13 cellular contexts compared by ENCODE assay signal in the genomic region with DNA sequence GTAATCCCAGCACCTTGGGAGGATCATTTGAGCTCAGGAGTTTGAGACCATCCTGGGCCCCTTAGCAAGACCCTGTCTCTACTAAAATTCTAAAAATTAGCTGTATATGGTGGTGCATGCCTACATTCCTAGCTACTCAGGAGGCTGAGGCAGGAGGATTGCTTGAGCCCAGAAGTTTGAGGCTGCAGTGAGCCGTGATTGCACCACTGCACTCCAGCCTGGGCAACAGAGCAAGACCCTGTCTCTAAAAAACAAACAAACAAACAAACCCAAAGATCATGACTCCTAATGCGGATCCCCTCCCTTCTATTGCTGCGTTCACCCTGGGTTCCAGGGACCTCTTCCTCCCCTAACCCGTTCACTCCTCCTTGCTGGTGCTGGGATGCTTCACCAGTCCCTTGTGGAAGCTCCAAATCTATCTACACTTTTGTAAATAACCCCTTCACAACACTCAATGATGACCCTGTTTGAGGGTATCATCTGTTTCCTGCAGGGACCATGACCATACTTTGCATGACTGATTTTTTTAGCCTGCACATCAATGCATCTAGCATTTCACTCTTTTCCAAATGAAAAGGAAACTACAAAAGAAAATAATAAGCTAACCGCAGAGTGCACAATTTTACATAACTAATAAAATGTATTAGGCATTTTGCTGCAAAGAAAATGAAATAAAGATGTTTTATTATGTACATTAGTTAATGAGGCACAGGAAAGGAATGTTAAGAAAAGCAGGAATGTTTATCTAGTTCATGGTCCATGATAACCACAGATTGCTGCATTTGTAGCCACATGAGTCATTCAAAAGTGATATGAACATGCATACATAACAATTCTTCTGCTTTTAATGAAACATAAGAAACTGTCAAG. TPM values are rescaled to one million over a fixed set of nuclear protein-coding genes. Genes with fewer than 3 reads are reported as not detected.
A peak's percentile ranks its signal among the peaks of the same experiment; 100 is the strongest.
DNase-seq lines count a peak whose midpoint lies in the region; ATAC-seq and TF ChIP-seq lines count a peak whose summit lies in the region.
"Had no signal": no experiment of that assay in that cellular context is flagged by ENCODE, and none has a peak within 500 bp of the region (broad histone marks: within the 10 kb centered on the region; RNA-seq: fewer than 3 reads in every experiment).

No MANE protein-coding gene starts in this region.

- H3K27ac ChIP-seq in PC-3 (ENCODE audit: low read length) (peak overlapping the region; percentile 23), osteoblast (ENCODE audit: low read depth, low read length) (no peak overlapping the region), heart right ventricle (no peak overlapping the region)

- no peak overlapping the region for H3K27ac Mint-ChIP-seq in activated T-cell treated with anti-CD3 and anti-CD28 coated beads, Interleukin-2, amount 50 U/mL, for 24 hours
- H3K27ac Mint-ChIP-seq: natural killer cell; stimulated activated naive CD8-positive, alpha-beta T cell treated with anti-CD3 and anti-CD28 coated beads, Interleukin-15, amount 100 ng/mL, for 72 hours had no signal

- H3K36me3 ChIP-seq in PC-3 (ENCODE audit: low read depth, low read length), result no peaks in the 10 kb centered on the region
- no peaks in the 10 kb centered on the region for H3K36me3 ChIP-seq in osteoblast (ENCODE audit: insufficient read depth, low read length)
- no peaks in the 10 kb centered on the region for H3K36me3 ChIP-seq in heart right ventricle

- H3K4me1 Mint-ChIP-seq in activated T-cell treated with anti-CD3 and anti-CD28 coated beads, Interleukin-2, amount 50 U/mL, for 24 hours (ENCODE audit: low read depth), result peaks cover 4% of the 10 kb centered on the region
- H3K4me1 Mint-ChIP-seq: natural killer cell; stimulated activated naive CD8-positive, alpha-beta T cell treated with anti-CD3 and anti-CD28 coated beads, Interleukin-15, amount 100 ng/mL, for 72 hours had no signal

- POLR2A ChIA-PET in PC-3 (lab: Charles Lee; ENCODE audit: unreplicated experiment), result interaction anchor here (0.6 kb wide), 1 partner anchor 155 kb away, joined by 4 read pairs; no protein-coding TSS in a partner anchor

- intact Hi-C loops in PC-3 (cut with micrococcal nuclease), result loop anchor here (1.0 kb wide), 2 partner anchors 99 to 190 kb away; no protein-coding TSS in a partner anchor
- intact Hi-C loops in heart right ventricle (cut with DNase I), result no loop called here

- H3K9me3 ChIP-seq in PC-3 (ENCODE audit: low read length), result no peaks in the 10 kb centered on the region
- peaks cover 3% of the 10 kb centered on the region for H3K9me3 ChIP-seq in osteoblast (ENCODE audit: low read depth, low read length)
- peaks cover 0 to 20% (median 0%) of the 10 kb centered on the region in 11 donors for H3K9me3 ChIP-seq in heart right ventricle

- H3K9me2 ChIP-seq in PC-3 (replicated peaks; ENCODE audit: low read length), result no peaks in the 10 kb centered on the region

- H2AFZ ChIP-seq in PC-3 (ENCODE audit: low read length), result no peak overlapping the region
- no peak overlapping the region for H2AFZ ChIP-seq in osteoblast (ENCODE audit: low read length)

- H3K27me3 ChIP-seq in PC-3 (ENCODE audit: low read length), result no peaks in the 10 kb centered on the region
- H3K27me3 ChIP-seq in osteoblast (ENCODE audit: insufficient read depth, low read length), result peaks cover 5% of the 10 kb centered on the region
- no peaks in the 10 kb centered on the region for H3K27me3 ChIP-seq in heart right ventricle

- H3K4me3 ChIP-seq in PC-3 (ENCODE audit: low read length) (no peak overlapping the region), osteoblast (ENCODE audit: insufficient read depth, low read length) (no peak overlapping the region), heart right ventricle (no peak overlapping the region)

- TF ChIP-seq CTCF in PC-3 (conservative IDR thresholded peaks at IDR 0.05; ENCODE audit: low read depth, low read length), result no peak
- no peak for TF ChIP-seq CTCF in osteoblast (IDR thresholded peaks at IDR 0.05; ENCODE audit: extremely low read depth, low read depth, low read length)
- TF ChIP-seq CTCF in heart right ventricle (IDR thresholded peaks at IDR 0.05), result no peak

- H4K20me1 ChIP-seq in PC-3 (ENCODE audit: low read length) (no peaks in the 10 kb centered on the region), osteoblast (ENCODE audit: insufficient read depth, low read length) (no peaks in the 10 kb centered on the region)

- H3K9ac ChIP-seq in PC-3 (ENCODE audit: low read length), result no peak overlapping the region

- CTCF ChIA-PET in PC-3 (lab: Charles Lee), result interaction anchor here (0.6 to 0.7 kb wide), 3 partner anchors 23 to 1302 kb away, joined by 3 to 5 read pairs (median 3); no protein-coding TSS in a partner anchor

- peaks cover 16% of the 10 kb centered on the region for H3K9me3 Mint-ChIP-seq in activated T-cell treated with anti-CD3 and anti-CD28 coated beads, Interleukin-2, amount 50 U/mL, for 24 hours
- H3K9me3 Mint-ChIP-seq: natural killer cell had no signal

- BruUV-seq in PC-3 (replicated peaks; lab: Mats Ljungman, UMichigan), result no TSS peak

- no peaks in the 10 kb centered on the region for H3K79me2 ChIP-seq in PC-3 (ENCODE audit: low read length)
- no peaks in the 10 kb centered on the region for H3K79me2 ChIP-seq in osteoblast (ENCODE audit: insufficient read depth, low read length)

- no peak overlapping the region for H3K4me3 Mint-ChIP-seq in activated T-cell treated with anti-CD3 and anti-CD28 coated beads, Interleukin-2, amount 50 U/mL, for 24 hours
- H3K4me3 Mint-ChIP-seq: H9; natural killer cell; stimulated activated naive CD8-positive, alpha-beta T cell treated with anti-CD3 and anti-CD28 coated beads, Interleukin-15, amount 100 ng/mL, for 72 hours had no signal

- H3K4me1 ChIP-seq in PC-3 (ENCODE audit: insufficient read depth, low read length) (peaks cover 15% of the 10 kb centered on the region), osteoblast (ENCODE audit: insufficient read depth, low read length) (peaks cover 19% of the 10 kb centered on the region), heart right ventricle (peaks cover 0 to 6% (median 0%) of the 10 kb centered on the region in 9 donors)

- peak overlapping the region; percentile 37 for H3K4me2 ChIP-seq in PC-3 (ENCODE audit: low read length)
- peak overlapping the region; percentile 40 for H3K4me2 ChIP-seq in osteoblast (ENCODE audit: insufficient read depth, low read length)

- ATAC-seq in PC-3, result peak; percentile 91
- ATAC-seq in heart right ventricle, result no peak
- ATAC-seq: natural killer cell; stimulated activated naive CD8-positive, alpha-beta T cell treated with anti-CD3 and anti-CD28 coated beads, Interleukin-15, amount 100 ng/mL, for 72 hours had no signal

- 79 to 85% methylated on average over 5 of the region's 5 CpGs for WGBS in heart right ventricle, 2 donors

- DNase-seq in Daoy (ENCODE audit: low read depth) (peak; percentile 84), PC-3 (peak; percentile 89), dermis blood vessel endothelial cell (peak; percentile 65), osteoblast (ENCODE audit: insufficient read length, low spot score, missing footprints) (no peak), heart right ventricle (no peak), NCI-H446 treated with DMSO at 0.1 percent for 48 hours (lab: John Stamatoyannopoulos, UW) (no peak), GF-D8 (lab: John Stamatoyannopoulos, UW) (no peak)
- no peak for DNase-seq in activated T-cell treated with anti-CD3 and anti-CD28 coated beads, Interleukin-2, amount 50 U/mL, for 24 hours
- DNase-seq: activated T-cell treated with anti-CD3 and anti-CD28 coated beads, Interleukin-2, amount 50 U/mL, for 1 hour; H9; natural killer cell; NCI-H1436 treated with DMSO at 0.1 percent for 48 hours; stimulated activated naive CD8-positive, alpha-beta T cell treated with anti-CD3 and anti-CD28 coated beads, Interleukin-15, amount 100 ng/mL, for 72 hours had no signal

- H3K36me3 Mint-ChIP-seq in activated T-cell treated with anti-CD3 and anti-CD28 coated beads, Interleukin-2, amount 50 U/mL, for 24 hours (ENCODE audit: low read depth), result no peaks in the 10 kb centered on the region
- H3K36me3 Mint-ChIP-seq: natural killer cell had no signal

- H3K27me3 Mint-ChIP-seq in activated T-cell treated with anti-CD3 and anti-CD28 coated beads, Interleukin-2, amount 50 U/mL, for 24 hours, result peaks cover 40% of the 10 kb centered on the region

- H3F3A ChIP-seq in PC-3 (ENCODE audit: low read length, unreplicated experiment), result no peaks in the 10 kb centered on the region

RNA-seq across cellular contexts. Expression of a gene that starts 30.5 kb away (rescaled TPM):
- total RNA-seq in Daoy (2014; rRNA removed; shearing (Covaris generic)), result 1.5 TPM in 1 of 2 replicates, not detected in the other
- total RNA-seq in PC-3 (2014; rRNA removed) (0.12 and 0.29 TPM in 2 replicates), dermis blood vessel endothelial cell (2.2 and 2.3 TPM in 2 replicates), osteoblast (0.36 and 0.88 TPM in 2 replicates), heart right ventricle (1 to 10 TPM in 7 of 10 donors, under 1 TPM in 3; 0.60 to 5.0 (median 1.9) TPM)
- polyA plus RNA-seq in heart right ventricle, result under 1 TPM; 0.06 to 0.15 TPM

Comparison
In these comparisons a context has a peak if more than half of its experiments do, and no peak if none do; other contexts are left out.
1. DNase-seq: peak in Daoy (single experiment), PC-3 (single experiment) and dermis blood vessel endothelial cell (single experiment); none in osteoblast (single experiment), heart right ventricle (0 of 2), NCI-H446 treated with DMSO at 0.1 percent for 48 hours (single experiment), GF-D8 (single experiment) and activated T-cell treated with anti-CD3 and anti-CD28 coated beads, Interleukin-2, amount 50 U/mL, for 24 hours (single experiment).